8 cellular contexts compared by ENCODE assay signal in the genomic region with DNA sequence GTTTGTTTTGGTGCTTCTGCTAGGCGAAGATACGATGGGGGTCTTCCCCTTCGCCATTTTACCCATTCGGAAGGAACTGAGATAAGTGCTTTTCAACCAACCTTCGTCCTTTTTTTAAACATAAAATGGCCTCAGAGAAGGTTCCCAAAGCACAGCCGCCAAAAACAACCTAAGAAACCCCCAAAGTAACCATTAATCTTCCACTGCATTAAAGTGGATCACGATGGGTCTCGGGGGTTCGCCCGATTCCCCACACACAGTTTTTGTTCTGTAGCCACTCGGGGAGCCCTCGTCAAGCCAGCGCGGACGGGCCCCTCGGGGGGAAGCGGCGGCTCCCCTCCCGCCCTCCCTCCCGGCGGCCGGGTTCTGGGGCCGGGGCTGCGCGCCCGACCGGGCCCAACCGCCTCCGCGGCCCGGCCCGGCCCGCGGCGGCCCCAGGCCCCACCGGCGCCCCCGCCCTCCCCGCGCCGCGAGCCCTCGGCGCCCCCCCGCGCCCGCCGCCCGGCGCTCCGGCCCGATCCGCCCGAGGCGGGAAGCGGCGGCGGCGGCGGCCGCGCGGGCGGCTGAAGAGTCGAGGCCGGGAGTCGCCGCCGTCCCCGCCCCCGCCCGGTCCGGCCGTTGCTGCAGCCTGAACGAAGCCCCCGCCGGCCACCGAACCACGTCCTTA. TPM values are rescaled to one million over a fixed set of nuclear protein-coding genes. Genes with fewer than 3 reads are reported as not detected.
DNase-seq lines count a peak whose midpoint lies in the region; ATAC-seq and TF ChIP-seq lines count a peak whose summit lies in the region.

No MANE protein-coding gene starts in this region.

- DNase-seq in GM12865 (ENCODE audit: low read depth) (peak; percentile 63), M059J (ENCODE audit: low read depth) (peak; percentile 29), coronary artery (ENCODE audit: low spot score) (no peak), right lobe of liver (peak; percentile 54 to 63 (median 62))
- DNase-seq in activated CD4-positive, alpha-beta T cell treated with anti-CD3 and anti-CD28 coated beads for 36 hours = peak; percentile 58
- DNase-seq in stimulated activated CD8-positive, alpha-beta memory T cell treated with anti-CD3 and anti-CD28 coated beads, Interleukin-4, amount 100 ng/mL, for 24 hours (ENCODE audit: low read depth) = peak; percentile 17

- H3K36me3 Mint-ChIP-seq in activated CD4-positive, alpha-beta T cell treated with anti-CD3 and anti-CD28 coated beads for 36 hours (ENCODE audit: low read depth) = peaks cover 29% of the 10 kb centered on the region

- H3K4me3 ChIP-seq in GM12865 (ENCODE audit: low read depth, low read length) = peak overlapping the region; percentile 89
- H3K4me3 ChIP-seq in coronary artery = peak overlapping the region; percentile 86
- peak overlapping the region; percentile 70 to 71 (median 70) for H3K4me3 ChIP-seq in right lobe of liver

- CTCF ChIA-PET in activated CD4-positive, alpha-beta T cell treated with anti-CD3 and anti-CD28 coated beads for 36 hours (lab: Charles Lee) = interaction anchor here (0.6 to 1.5 kb wide), 3 partner anchors 50 to 234 kb away, joined by 3 to 5 read pairs (median 3); no protein-coding TSS in a partner anchor

- no peaks in the 10 kb centered on the region for H3K9me3 Mint-ChIP-seq in activated CD4-positive, alpha-beta T cell treated with anti-CD3 and anti-CD28 coated beads for 36 hours (ENCODE audit: low read depth)

- peaks cover 0 to 11% (median 0%) of the 10 kb centered on the region in 4 donors for H3K36me3 ChIP-seq in right lobe of liver

- peak overlapping the region; percentile 99 for H3K4me3 Mint-ChIP-seq in activated CD4-positive, alpha-beta T cell treated with anti-CD3 and anti-CD28 coated beads for 36 hours

- H3K27me3 Mint-ChIP-seq in activated CD4-positive, alpha-beta T cell treated with anti-CD3 and anti-CD28 coated beads for 36 hours = no peaks in the 10 kb centered on the region

- no peaks in the 10 kb centered on the region for H3K27me3 ChIP-seq in right lobe of liver

- POLR2A ChIA-PET in activated CD4-positive, alpha-beta T cell treated with anti-CD3 and anti-CD28 coated beads for 36 hours (lab: Charles Lee) = no interaction called here

- no peak for TF ChIP-seq POLR2A in right lobe of liver (IDR thresholded peaks at IDR 0.05)

- peak overlapping the region; percentile 100 for H3K27ac Mint-ChIP-seq in activated CD4-positive, alpha-beta T cell treated with anti-CD3 and anti-CD28 coated beads for 36 hours

- no peak for TF ChIP-seq CTCF in GM12865 (IDR thresholded peaks at IDR 0.05; ENCODE audit: insufficient read depth, low read depth, low read length, missing control alignments)
- no peak for TF ChIP-seq CTCF in coronary artery (IDR thresholded peaks at IDR 0.05)
- TF ChIP-seq CTCF in right lobe of liver (IDR thresholded peaks at IDR 0.05) = no peak

- peak overlapping the region; percentile 95 to 98 for H3K27ac ChIP-seq in coronary artery
- H3K27ac ChIP-seq in right lobe of liver = peak overlapping the region; percentile 95 to 99 (median 98)

- no peak for ATAC-seq in activated CD4-positive, alpha-beta T cell treated with anti-CD3 and anti-CD28 coated beads for 36 hours
- ATAC-seq in right lobe of liver (peak in 1 of 4 donors; percentile 4), HG03097 (IDR thresholded peaks at IDR 0.05; ENCODE audit: low FRiP score, unreplicated experiment) (no peak), HG03469 (IDR thresholded peaks at IDR 0.05; ENCODE audit: unreplicated experiment) (no peak)

- intact Hi-C loops in activated CD4-positive, alpha-beta T cell treated with anti-CD3 and anti-CD28 coated beads for 36 hours (cut with DNase I, micrococcal nuclease) = loop anchor here (1.0 to 5.0 kb wide), 11 partner anchors 19 to 633 kb away; partner anchors contain the start of genes CEP128 (in 1 of the 2) and TSHR (in 1 of the 2)
- intact Hi-C loops in right lobe of liver (cut with DNase I) = no loop called here

- no peaks in the 10 kb centered on the region for H3K9me3 ChIP-seq in right lobe of liver

- WGBS in right lobe of liver (ENCODE audit: insufficient coverage, low coverage, low lambda C conversion rate, missing lambda C conversion rate) = under 1% methylated on average over 27 of the region's 79 CpGs

- peaks cover 33% of the 10 kb centered on the region for H3K4me1 Mint-ChIP-seq in activated CD4-positive, alpha-beta T cell treated with anti-CD3 and anti-CD28 coated beads for 36 hours

- H3K4me1 ChIP-seq in right lobe of liver = peaks cover 0 to 29% (median 7%) of the 10 kb centered on the region in 4 donors

RNA-seq across cellular contexts. Expression of gene GTF2A1, which starts 0.8 kb away (rescaled TPM):
- total RNA-seq in M059J (2014; rRNA removed; shearing (Covaris generic)) = 11.7 and 15.1 TPM in 2 replicates
- 10 to 100 TPM; 40.3 to 57.8 TPM for total RNA-seq in activated CD4-positive, alpha-beta T cell treated with anti-CD3 and anti-CD28 coated beads for 36 hours
- total RNA-seq in right lobe of liver = 10 to 100 TPM; 11.0 to 16.8 (median 12.9) TPM

Comparison
In these comparisons a context has a peak if more than half of its experiments do, and no peak if none do; other contexts are left out.
1. intact Hi-C loops: an anchor here in activated CD4-positive, alpha-beta T cell treated with anti-CD3 and anti-CD28 coated beads for 36 hours (1.0 to 5.0 kb wide); none called in right lobe of liver.